In the genomic region with DNA sequence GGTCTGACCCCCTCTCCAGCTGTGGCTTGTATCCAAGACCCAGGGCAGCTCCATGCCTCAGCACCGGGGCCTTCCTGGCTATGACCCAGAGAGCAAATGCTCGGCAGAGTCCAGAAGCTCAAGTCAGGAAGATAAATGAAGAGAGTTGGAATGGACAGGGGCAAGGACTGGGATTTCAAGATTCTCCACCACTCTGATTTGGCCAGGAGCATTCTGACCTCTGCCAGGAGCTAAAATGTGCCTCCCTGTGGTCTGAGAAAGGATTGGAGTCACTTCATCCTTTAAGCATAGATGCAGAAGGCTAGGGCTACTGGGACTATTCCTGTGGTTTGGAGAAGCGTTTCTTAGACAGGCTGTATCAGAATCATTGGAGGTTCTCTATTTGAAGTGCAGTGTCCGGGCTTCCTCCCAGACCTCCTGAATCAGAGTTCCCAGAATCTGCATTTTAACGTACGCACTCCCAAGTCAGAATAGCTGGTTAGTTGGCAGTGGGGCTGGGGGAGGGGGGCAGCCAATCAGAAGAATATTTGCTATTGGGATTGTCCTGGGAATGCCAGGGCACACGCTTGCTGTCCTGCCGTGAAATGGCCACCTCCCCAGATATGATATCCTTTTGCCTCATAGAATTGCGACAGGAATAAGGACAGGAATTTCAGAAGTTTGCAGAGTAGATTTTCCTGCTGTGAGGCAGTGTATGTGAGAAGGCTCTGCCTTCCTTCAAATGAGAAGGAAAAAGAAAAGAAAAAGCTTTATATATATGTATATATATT, we compare ENCODE assay signal across 13 cellular contexts. TPM values are rescaled to one million over a fixed set of nuclear protein-coding genes. Genes with fewer than 3 reads are reported as not detected.
A peak's percentile ranks its signal among the peaks of the same experiment; 100 is the strongest.
DNase-seq lines count a peak whose midpoint lies in the region; ATAC-seq and TF ChIP-seq lines count a peak whose summit lies in the region.
"Had no signal": no experiment of that assay in that cellular context is flagged by ENCODE, and none has a peak within 500 bp of the region (broad histone marks: within the 10 kb centered on the region; RNA-seq: fewer than 3 reads in every experiment).

No MANE protein-coding gene starts in this region.

- no peak overlapping the region for H2AFZ ChIP-seq in HCT116 (ENCODE audit: low read depth, low read length, poor library complexity, severe bottlenecking)

- H3K27ac ChIP-seq in HCT116 (ENCODE audit: low read depth, low read length) (peak overlapping the region; percentile 18; the same call in 1 of the 2 replicates), gastroesophageal sphincter (peak overlapping the region in 1 of 4 donors; percentile 2), tibial artery (peak overlapping the region; percentile 76 to 81)

- H3K36me3 Mint-ChIP-seq in activated CD8-positive, alpha-beta T cell treated with anti-CD3 and anti-CD28 coated beads for 36 hours (ENCODE audit: low read depth) = no peaks in the 10 kb centered on the region

- H4K20me1 ChIP-seq in HCT116 (ENCODE audit: insufficient read depth) = no peaks in the 10 kb centered on the region

- no peaks in the 10 kb centered on the region for H3K9me3 Mint-ChIP-seq in activated CD8-positive, alpha-beta T cell treated with anti-CD3 and anti-CD28 coated beads for 36 hours

- H3K36me3 ChIP-seq in HCT116 (ENCODE audit: control insufficient read depth in 1 of 2, insufficient read depth in 2 of 2, low read length in 2 of 2) (no peaks in the 10 kb centered on the region), gastroesophageal sphincter (no peaks in the 10 kb centered on the region), tibial artery (no peaks in the 10 kb centered on the region)

- 0 out of 6 replicates have a peak, but pooled peaks of 2 of the 3 experiments have one; percentile 7 to 9 for TF ChIP-seq CTCF in HCT116 (IDR thresholded peaks at IDR 0.05 in 2 of 3, conservative IDR thresholded peaks at IDR 0.05 in 1 of 3; ENCODE audit: borderline replicate concordance in 1 of 3, insufficient read depth in 1 of 3, low read depth in 2 of 3, low read length in 2 of 3)
- peak in 2 of 4 experiments; percentile 15 to 18 for TF ChIP-seq CTCF in gastroesophageal sphincter (IDR thresholded peaks at IDR 0.05)
- peak; percentile 15 to 36 for TF ChIP-seq CTCF in tibial artery (IDR thresholded peaks at IDR 0.05)
- no peak for TF ChIP-seq CTCF in activated CD8-positive, alpha-beta T cell treated with anti-CD3 and anti-CD28 coated beads for 36 hours (IDR thresholded peaks at IDR 0.05)

- no peaks in the 10 kb centered on the region for H3K27me3 Mint-ChIP-seq in activated CD8-positive, alpha-beta T cell treated with anti-CD3 and anti-CD28 coated beads for 36 hours

- H3K9ac ChIP-seq in HCT116 (ENCODE audit: low read length) = peak overlapping the region; percentile 51

- peak overlapping the region; percentile 72 for H3K4me2 ChIP-seq in HCT116 (ENCODE audit: low read length)

- intact Hi-C loops in HCT116 (cut with micrococcal nuclease) = no loop called here
- intact Hi-C loops in tibial artery (cut with DNase I; ENCODE audit: low total_unique reads) = no loop called here
- intact Hi-C loops in activated CD8-positive, alpha-beta T cell treated with anti-CD3 and anti-CD28 coated beads for 36 hours (cut with micrococcal nuclease) = no loop called here

- H3K9me3 ChIP-seq in HCT116 (ENCODE audit: control insufficient read depth in 1 of 2, insufficient read depth in 1 of 2, low read depth in 1 of 2, low read length in 2 of 2) (no peaks in the 10 kb centered on the region), gastroesophageal sphincter (no peaks in the 10 kb centered on the region), tibial artery (no peaks in the 10 kb centered on the region)
- H3K9me3 ChIP-seq: heart left ventricle had no signal

- H3K4me1 ChIP-seq in HCT116 (ENCODE audit: control insufficient read depth in 1 of 2, insufficient read depth in 2 of 2, low read length in 2 of 2) (peaks cover 24 to 55% of the 10 kb centered on the region in 2 experiments), gastroesophageal sphincter (peaks cover 0 to 15% (median 5%) of the 10 kb centered on the region in 3 donors), tibial artery (peaks cover 0 to 79% (median 42%) of the 10 kb centered on the region in 4 donors)

- ATAC-seq in HCT116 (peak; percentile 58), gastroesophageal sphincter (peak; percentile 32), GM18519 (IDR thresholded peaks at IDR 0.05; ENCODE audit: low FRiP score, unreplicated experiment) (no peak)
- ATAC-seq in activated CD8-positive, alpha-beta T cell treated with anti-CD3 and anti-CD28 coated beads for 36 hours = no peak

- H3K4me3 ChIP-seq in HCT116 (replicated peaks in 1 of 2; ENCODE audit: low read depth in 1 of 2, low read length in 2 of 2) = no peak overlapping the region; a peak in 1 of 4 replicates
- no peak overlapping the region for H3K4me3 ChIP-seq in gastroesophageal sphincter
- H3K4me3 ChIP-seq in tibial artery = peak overlapping the region; percentile 6 to 16
- H3K4me3 ChIP-seq: heart left ventricle, lung had no signal

- POLR2A ChIA-PET in HCT116 (lab: Charles Lee) = interaction anchor here (1.6 kb wide), 1 partner anchor 14 kb away, joined by 3 read pairs; no protein-coding TSS in a partner anchor
- POLR2A ChIA-PET in activated CD8-positive, alpha-beta T cell treated with anti-CD3 and anti-CD28 coated beads for 36 hours (lab: Charles Lee) = no interaction called here

- no peaks in the 10 kb centered on the region for H3K4me1 Mint-ChIP-seq in activated CD8-positive, alpha-beta T cell treated with anti-CD3 and anti-CD28 coated beads for 36 hours (ENCODE audit: low read depth)

- TF ChIP-seq POLR2A in HCT116 (IDR thresholded peaks at IDR 0.05; ENCODE audit: borderline replicate concordance, extremely low read depth, insufficient read depth, insufficient read length) (no peak), gastroesophageal sphincter (IDR thresholded peaks at IDR 0.05) (no peak)

- BruUV-seq in HCT116 (replicated peaks; lab: Mats Ljungman, UMichigan) = no TSS peak

- RAD21 ChIA-PET in HCT116 (lab: Charles Lee; ENCODE audit: low non-redundant PET in 1 of 2, low total read pairs in 2 of 2, uncharacterized antibody in 2 of 2, unreplicated experiment in 2 of 2) = no interaction called here

- peaks cover 10% of the 10 kb centered on the region; the same call in 1 of the 2 replicates for H3K79me2 ChIP-seq in HCT116 (ENCODE audit: insufficient read depth, low read length)

- DNase-seq in HCT116 (ENCODE audit: low read depth, low spot score) = no peak
- DNase-seq in amniotic epithelial cell (ENCODE audit: low read depth) = peak; percentile 59
- no peak for DNase-seq in tibial artery
- no peak for DNase-seq in stimulated activated CD4-positive, alpha-beta T cell treated with anti-CD3 and anti-CD28 coated beads, Interleukin-2, amount 100 ng/mL, for 24 hours
- no peak for DNase-seq in activated CD8-positive, alpha-beta T cell treated with anti-CD3 and anti-CD28 coated beads for 36 hours
- DNase-seq: activated T-cell treated with anti-CD3 and anti-CD28 coated beads for 4 hours, DND-41, heart left ventricle, NCI-H1930 had no signal

- H3K27me3 ChIP-seq in HCT116 (ENCODE audit: insufficient read depth, low read length) = no peaks in the 10 kb centered on the region
- H3K27me3 ChIP-seq in gastroesophageal sphincter = no peaks in the 10 kb centered on the region
- no peaks in the 10 kb centered on the region for H3K27me3 ChIP-seq in tibial artery
- H3K27me3 ChIP-seq: heart left ventricle had no signal

- TF ChIP-seq RAD21 in HCT116 (IDR thresholded peaks at IDR 0.05; ENCODE audit: low read depth) = peak; percentile 29; the same call in 1 of the 2 replicates

- H3K4me3 Mint-ChIP-seq in activated CD8-positive, alpha-beta T cell treated with anti-CD3 and anti-CD28 coated beads for 36 hours = no peak overlapping the region

- no peak overlapping the region for H3K27ac Mint-ChIP-seq in activated CD8-positive, alpha-beta T cell treated with anti-CD3 and anti-CD28 coated beads for 36 hours

- no peak for TF ChIP-seq EP300 in gastroesophageal sphincter (IDR thresholded peaks at IDR 0.05)

- no peaks in the 10 kb centered on the region for H3K9me2 ChIP-seq in HCT116 (ENCODE audit: insufficient read depth)

- CTCF ChIA-PET in HCT116 (lab: Charles Lee) = interaction anchor here (0.7 to 1.0 kb wide), 3 partner anchors 13 to 124 kb away, joined by 3 to 5 read pairs (median 3); no protein-coding TSS in a partner anchor
- CTCF ChIA-PET in activated CD8-positive, alpha-beta T cell treated with anti-CD3 and anti-CD28 coated beads for 36 hours (lab: Charles Lee) = interaction anchor here (1.5 kb wide), 1 partner anchor 16 kb away, joined by 3 read pairs; no protein-coding TSS in a partner anchor

- 46 to 84% methylated on average over 4 to 6 of the region's 9 CpGs for WGBS in gastroesophageal sphincter (ENCODE audit: low coverage in 1 of 2), 2 donors

TF ChIP-seq in HCT116, 20 proteins besides CTCF, POLR2A, EP300 and RAD21:
- TF ChIP-seq SRF (IDR thresholded peaks at IDR 0.05; ENCODE audit: low read depth) (no peak), ZFX (IDR thresholded peaks at IDR 0.05) (no peak)

RNA-seq across cellular contexts. Expression of a gene that starts 57.4 kb away (rescaled TPM):
- total RNA-seq in HCT116 (2021; ENCODE audit: unreplicated experiment) (7.0 TPM), gastroesophageal sphincter (10 to 100 TPM in 1 of 4 donors, 1 to 10 TPM in 3; 1.6 to 14.4 (median 7.8) TPM)
- polyA plus RNA-seq in HCT116 (2012) = 5.4 and 6.0 TPM in 2 replicates
- under 1 TPM; 0.34 to 0.59 TPM for total RNA-seq in activated CD8-positive, alpha-beta T cell treated with anti-CD3 and anti-CD28 coated beads for 36 hours
- total RNA-seq: OCI-LY7 had no signal

Comparison
In these comparisons a context has a peak if more than half of its experiments do, and no peak if none do; other contexts are left out.
1. ATAC-seq: peak in HCT116 (single experiment) and gastroesophageal sphincter (single experiment); none in GM18519 (single experiment) and activated CD8-positive, alpha-beta T cell treated with anti-CD3 and anti-CD28 coated beads for 36 hours (single experiment).
2. H3K4me3 ChIP-seq: peak in tibial artery (2 of 2); none in HCT116 (0 of 2) and gastroesophageal sphincter (0 of 2).